8 cellular contexts compared by ENCODE assay signal in genomic region chr20:46438156-46438750, GRCh38. TPM values are rescaled to one million over a fixed set of nuclear protein-coding genes. Genes with fewer than 3 reads are reported as not detected.
A peak's percentile ranks its signal among the peaks of the same experiment; 100 is the strongest.
DNase-seq lines count a peak whose midpoint lies in the region; ATAC-seq and TF ChIP-seq lines count a peak whose summit lies in the region.

No MANE protein-coding gene starts in this region.

- H3K9me2 ChIP-seq in hepatocyte (replicated peaks; ENCODE audit: insufficient read depth), result no peaks in the 10 kb centered on the region

- TF ChIP-seq CTCF in AG04450 (IDR thresholded peaks at IDR 0.05; ENCODE audit: low read depth, low read length) (peak; percentile 48), GM06990 (IDR thresholded peaks at IDR 0.05; ENCODE audit: insufficient read depth, low read length, poor library complexity, severe bottlenecking) (peak; percentile 26), VCaP (conservative IDR thresholded peaks at IDR 0.05) (peak; percentile 81), hepatocyte (IDR thresholded peaks at IDR 0.05; ENCODE audit: poor library complexity) (peak; percentile 30), spleen (IDR thresholded peaks at IDR 0.05 in 8 of 11, conservative IDR thresholded peaks at IDR 0.05 in 3 of 11) (peak in 3 of 11 experiments; percentile 17 to 45 (median 22))

- DNase-seq in AG04450 (ENCODE audit: low read depth, low spot score) (no peak), GM06990 (ENCODE audit: extremely low read depth, insufficient read length) (no peak), NCI-H2107 treated with DMSO at 0.1 percent for 48 hours (lab: John Stamatoyannopoulos, UW; ENCODE audit: unreplicated experiment) (peak; percentile 45), hepatocyte (ENCODE audit: low spot score) (peak; percentile 19), spleen (no peak)

- H3K27me3 ChIP-seq in AG04450 (ENCODE audit: control insufficient read depth, insufficient read depth, low read length), result peaks cover 2% of the 10 kb centered on the region
- no peaks in the 10 kb centered on the region; the same call in 1 of the 2 replicates for H3K27me3 ChIP-seq in GM06990 (replicated peaks; ENCODE audit: control insufficient read depth, insufficient read depth, low read length)
- no peaks in the 10 kb centered on the region for H3K27me3 ChIP-seq in hepatocyte
- peaks cover 0 to 21% (median 0%) of the 10 kb centered on the region in 7 donors for H3K27me3 ChIP-seq in spleen (replicated peaks in 1 of 7)

- H3K9me3 ChIP-seq in AG04450 (ENCODE audit: control insufficient read depth, insufficient read depth, low read length) (no peaks in the 10 kb centered on the region), hepatocyte (ENCODE audit: low read depth) (no peaks in the 10 kb centered on the region), spleen (no peaks in the 10 kb centered on the region)

- H3K27ac ChIP-seq in AG04450 (ENCODE audit: low read depth, low read length), result no peak overlapping the region
- H3K27ac ChIP-seq in VCaP, result no peak overlapping the region
- H3K27ac ChIP-seq in hepatocyte, result no peak overlapping the region
- H3K27ac ChIP-seq in spleen, result no peak overlapping the region

- H3K4me3 ChIP-seq in AG04450 (ENCODE audit: low read depth, low read length) (no peak overlapping the region), GM06990 (replicated peaks; ENCODE audit: low read depth, low read length) (no peak overlapping the region), hepatocyte (no peak overlapping the region), spleen (no peak overlapping the region)

- H3K4me1 ChIP-seq in hepatocyte (ENCODE audit: insufficient read depth), result no peaks in the 10 kb centered on the region
- no peaks in the 10 kb centered on the region for H3K4me1 ChIP-seq in spleen

- ATAC-seq in GM19452 (IDR thresholded peaks at IDR 0.05; ENCODE audit: unreplicated experiment), result no peak
- ATAC-seq in GM18520 (IDR thresholded peaks at IDR 0.05; ENCODE audit: unreplicated experiment), result no peak

- H3K36me3 ChIP-seq in GM06990 (ENCODE audit: control insufficient read depth, insufficient read depth, low read length), result no peaks in the 10 kb centered on the region
- H3K36me3 ChIP-seq in hepatocyte (replicated peaks; ENCODE audit: insufficient read depth, low read depth), result no peaks in the 10 kb centered on the region
- no peaks in the 10 kb centered on the region for H3K36me3 ChIP-seq in spleen

- TF ChIP-seq POLR2A in spleen (IDR thresholded peaks at IDR 0.05), result no peak

- no peaks in the 10 kb centered on the region for H4K20me1 ChIP-seq in hepatocyte (ENCODE audit: insufficient read depth, poor library complexity, severe bottlenecking)

- 78% methylated on average over 4 of the region's 4 CpGs for WGBS in hepatocyte (ENCODE audit: low lambda C conversion rate, missing lambda C conversion rate)
- 62 to 78% (median 69%) methylated on average over 4 of the region's 4 CpGs for WGBS in spleen, 5 donors

- intact Hi-C loops in spleen (cut with DNase I; ENCODE audit: low total_unique reads), result no loop called here

- POLR2A ChIA-PET in AG04450 (lab: Yijun Ruan, JAX), result no interaction called here

- CTCF ChIA-PET in AG04450 (lab: Charles Lee), result interaction anchor here (0.7 to 2.6 kb wide), 14 partner anchors 8 to 468 kb away, joined by 3 to 17 read pairs (median 3); no protein-coding TSS in a partner anchor

- H2AFZ ChIP-seq in hepatocyte, result no peak overlapping the region

- H3K79me2 ChIP-seq in hepatocyte, result no peaks in the 10 kb centered on the region

- H3K4me2 ChIP-seq in hepatocyte, result no peak overlapping the region

RNA-seq across cellular contexts. Expression of gene ELMO2, which starts 31.8 kb away (rescaled TPM):
- 34.4 and 39.2 TPM in 2 replicates for polyA plus RNA-seq in AG04450 (2011; rRNA removed)
- 51.9 and 70.9 TPM in 2 replicates for polyA minus RNA-seq in AG04450 (2011; rRNA and poly(A)+ RNA removed)
- total RNA-seq in hepatocyte, result 42.3 and 50.5 TPM in 2 replicates
- polyA plus RNA-seq in hepatocyte, result 32.8 and 35.0 TPM in 2 replicates
- total RNA-seq in spleen, result 10 to 100 TPM; 52.3 to 80.2 (median 70.0) TPM
- polyA plus RNA-seq in spleen, result 10 to 100 TPM; 17.2 to 27.3 (median 18.4) TPM

Comparison
In these comparisons a context has a peak if more than half of its experiments do, and no peak if none do; other contexts are left out.
1. DNase-seq: peak in NCI-H2107 treated with DMSO at 0.1 percent for 48 hours (single experiment) and hepatocyte (single experiment); none in AG04450 (single experiment), GM06990 (single experiment) and spleen (single experiment).